8 cellular contexts compared by ENCODE assay signal in the genomic region with DNA sequence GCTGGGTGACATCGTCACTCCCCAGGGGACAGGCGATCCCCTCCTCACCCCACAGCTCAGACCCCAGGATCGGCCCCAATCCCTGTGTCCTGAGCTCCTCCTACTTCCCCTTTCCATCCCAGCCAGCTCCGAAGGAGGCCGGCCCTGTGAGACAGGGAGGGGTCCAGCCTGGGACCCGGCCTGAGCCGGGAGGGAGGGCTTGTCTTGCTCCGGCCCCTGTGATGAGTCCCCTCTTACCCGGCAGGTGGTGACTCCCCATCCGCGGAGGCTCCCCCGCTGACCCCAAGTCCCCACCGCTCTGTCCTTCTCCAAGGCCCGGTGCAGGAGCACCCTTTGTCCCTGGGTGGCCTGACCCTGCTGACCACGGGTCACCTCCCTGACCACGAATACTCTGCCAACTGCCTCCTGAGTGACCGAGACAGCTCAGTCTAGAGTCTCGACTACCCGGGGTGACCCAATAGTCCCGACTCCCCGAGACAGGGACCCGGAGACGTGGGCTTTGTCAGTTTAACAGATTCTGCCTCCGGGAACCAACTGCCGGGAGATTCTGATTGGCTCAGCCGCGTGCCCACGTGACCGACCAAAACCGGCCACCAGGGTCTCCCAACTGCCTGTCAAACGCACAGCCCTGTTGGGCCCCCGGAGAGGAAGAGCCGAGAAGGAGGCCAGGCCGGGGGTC.
DNase-seq lines count a peak whose midpoint lies in the region; ATAC-seq and TF ChIP-seq lines count a peak whose summit lies in the region.

No MANE protein-coding gene starts in this region.

- peak overlapping the region in 1 of 2 donors; percentile 75 for H3K27ac Mint-ChIP-seq in natural killer cell treated with Interleukin-12 subunit alpha and Interleukin-12 subunit beta and Interleukin-15 and Interleukin-18, amount 100 ng/mL, for 72 hours

- no peaks in the 10 kb centered on the region for H3K9me3 Mint-ChIP-seq in natural killer cell treated with Interleukin-12 subunit alpha and Interleukin-12 subunit beta and Interleukin-15 and Interleukin-18, amount 100 ng/mL, for 72 hours

- peak overlapping the region; percentile 60 for H3K4me3 ChIP-seq in fibroblast of pulmonary artery (replicated peaks; ENCODE audit: low read depth, low read length)

- ATAC-seq in natural killer cell treated with Interleukin-12 subunit alpha and Interleukin-12 subunit beta and Interleukin-15 and Interleukin-18, amount 100 ng/mL, for 72 hours, result peak in 1 of 2 donors; percentile 83

- DNase-seq in stimulated activated CD4-positive, alpha-beta T cell treated with anti-CD3 and anti-CD28 coated beads, Interleukin-15, amount 100 ng/mL, for 24 hours, result peak; percentile 12
- DNase-seq in stimulated activated CD4-positive, alpha-beta T cell treated with anti-CD3 and anti-CD28 coated beads, Interleukin-1b, Interleukin-23, amount 100 ng/mL, for 48 hours, result no peak
- DNase-seq in SK-N-DZ (ENCODE audit: low spot score), result peak; percentile 85
- peak; percentile 53 for DNase-seq in fibroblast of pulmonary artery (ENCODE audit: low read depth)
- DNase-seq in natural killer cell treated with Interleukin-12 subunit alpha and Interleukin-12 subunit beta and Interleukin-15 and Interleukin-18, amount 100 ng/mL, for 72 hours (ENCODE audit: low spot score), result peak; percentile 71
- DNase-seq in DMS53 treated with DMSO at 0.1 percent for 48 hours (lab: John Stamatoyannopoulos, UW; ENCODE audit: unreplicated experiment), result no peak
- no peak for DNase-seq in DMS53 (lab: John Stamatoyannopoulos, UW)
- DNase-seq in NCI-H1436 treated with DMSO at 0.1 percent for 48 hours (lab: John Stamatoyannopoulos, UW), result no peak

- H3K4me3 Mint-ChIP-seq in natural killer cell treated with Interleukin-12 subunit alpha and Interleukin-12 subunit beta and Interleukin-15 and Interleukin-18, amount 100 ng/mL, for 72 hours, result no peak overlapping the region

- no peaks in the 10 kb centered on the region for H3K27me3 Mint-ChIP-seq in natural killer cell treated with Interleukin-12 subunit alpha and Interleukin-12 subunit beta and Interleukin-15 and Interleukin-18, amount 100 ng/mL, for 72 hours

- no peak for TF ChIP-seq CTCF in fibroblast of pulmonary artery (IDR thresholded peaks at IDR 0.05; ENCODE audit: low read length, missing control alignments)

- peaks cover 0 to 7% of the 10 kb centered on the region in 2 donors for H3K4me1 Mint-ChIP-seq in natural killer cell treated with Interleukin-12 subunit alpha and Interleukin-12 subunit beta and Interleukin-15 and Interleukin-18, amount 100 ng/mL, for 72 hours (ENCODE audit: low read depth in 2 of 2)

- H3K36me3 Mint-ChIP-seq in natural killer cell treated with Interleukin-12 subunit alpha and Interleukin-12 subunit beta and Interleukin-15 and Interleukin-18, amount 100 ng/mL, for 72 hours, result no peaks in the 10 kb centered on the region

Comparison
In these comparisons a context has a peak if more than half of its experiments do, and no peak if none do; other contexts are left out.
1. DNase-seq: peak in stimulated activated CD4-positive, alpha-beta T cell treated with anti-CD3 and anti-CD28 coated beads, Interleukin-15, amount 100 ng/mL, for 24 hours (single experiment), SK-N-DZ (single experiment), fibroblast of pulmonary artery (single experiment) and natural killer cell treated with Interleukin-12 subunit alpha and Interleukin-12 subunit beta and Interleukin-15 and Interleukin-18, amount 100 ng/mL, for 72 hours (single experiment); none in stimulated activated CD4-positive, alpha-beta T cell treated with anti-CD3 and anti-CD28 coated beads, Interleukin-1b, Interleukin-23, amount 100 ng/mL, for 48 hours (single experiment), DMS53 treated with DMSO at 0.1 percent for 48 hours (single experiment), DMS53 (single experiment) and NCI-H1436 treated with DMSO at 0.1 percent for 48 hours (single experiment).